1 cellular context compared by ENCODE assay signal in genomic region chr3:139260041-139260486, GRCh38.
TF ChIP-seq lines count a peak whose summit lies in the region.

No MANE protein-coding gene starts in this region.

TF ChIP-seq in HCT116, 20 proteins besides CTCF, POLR2A, EP300 and RAD21 (continued from another document):
- TF ChIP-seq ATF3 (IDR thresholded peaks at IDR 0.05): no peak
- TF ChIP-seq CBX3 (IDR thresholded peaks at IDR 0.05; ENCODE audit: low read depth): no peak
- no peak for TF ChIP-seq FOSL1 (IDR thresholded peaks at IDR 0.05; ENCODE audit: low read depth)
- TF ChIP-seq SRF (IDR thresholded peaks at IDR 0.05; ENCODE audit: low read depth): no peak
